In the genomic region with DNA sequence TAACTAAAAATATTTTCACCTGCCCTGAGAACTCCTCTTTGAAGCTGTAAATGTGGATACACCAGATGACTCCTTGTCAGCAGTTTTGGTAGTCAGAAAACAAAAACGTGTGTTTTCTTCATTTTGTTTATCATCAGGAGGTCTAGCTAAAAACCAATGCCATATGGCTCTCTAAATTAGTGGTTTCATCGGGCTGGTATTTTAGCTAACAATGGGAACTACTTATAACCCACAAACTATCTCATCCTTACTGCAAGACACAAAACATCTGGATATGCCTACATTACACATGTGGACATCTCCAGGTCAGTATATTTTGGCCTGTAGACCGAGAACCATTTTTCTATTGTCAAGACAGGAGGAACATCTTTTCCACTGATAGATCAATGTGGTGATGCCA, we compare ENCODE assay signal across 21 cellular contexts.
"Had no signal": no experiment of that assay in that cellular context is flagged by ENCODE, and none has a peak within 500 bp of the region (broad histone marks: within the 10 kb centered on the region; RNA-seq: fewer than 3 reads in every experiment).

No MANE protein-coding gene starts in this region.

- ATAC-seq: foreskin keratinocyte; gastroesophageal sphincter; heart left ventricle; left lobe of liver; natural killer cell; psoas muscle; right cardiac atrium; stimulated activated effector memory CD8-positive, alpha-beta T cell treated with anti-CD3 and anti-CD28 coated beads, Interleukin-12 subunit alpha, Interleukin-12 subunit beta, amount 100 ng/mL, for 72 hours had no signal

- DNase-seq: dorsolateral prefrontal cortex; effector CD4-positive, alpha-beta T cell; foreskin keratinocyte; heart left ventricle; kidney; natural killer cell; occipital lobe; ovary; posterior cingulate gyrus; psoas muscle; right cardiac atrium; sigmoid colon; stimulated activated CD4-positive, alpha-beta T cell treated with anti-CD3 and anti-CD28 coated beads, Interleukin-2, amount 100 ng/mL, for 24 hours; stimulated activated CD4-positive, alpha-beta T cell treated with anti-CD3 and anti-CD28 coated beads, Interleukin-4, amount 100 ng/mL, for 24 hours; stimulated activated naive CD4-positive, alpha-beta T cell treated with Interleukin-2 at 50 U/mL for 16 hours; stomach; thyroid gland; trophoblast cell had no signal
